In genomic region chr14:24634158-24634557, GRCh38 we compare ENCODE assay signal across 9 cellular contexts. TPM values are rescaled to one million over a fixed set of nuclear protein-coding genes. Genes with fewer than 3 reads are reported as not detected.
DNase-seq lines count a peak whose midpoint lies in the region; ATAC-seq and TF ChIP-seq lines count a peak whose summit lies in the region.
"Had no signal": no experiment of that assay in that cellular context is flagged by ENCODE, and none has a peak within 500 bp of the region (broad histone marks: within the 10 kb centered on the region; RNA-seq: fewer than 3 reads in every experiment).

Gene GZMB, minus strand, starts transcription at chr14:24634190. Its CDS starts 30 bp downstream, at chr14:24634160.

- intact Hi-C loops in tibial artery (cut with DNase I; ENCODE audit: low total_unique reads): no loop called here

- no peak within 1 kb of the TSS for H3K27ac ChIP-seq in tibial artery
- H3K27ac ChIP-seq: adrenal gland had no signal

- H3K36me3 ChIP-seq in tibial artery: no peaks in the 10 kb centered on the region
- H3K36me3 ChIP-seq in H7 (replicated peaks; ENCODE audit: control insufficient read depth, insufficient read depth, low read length): no peaks in the 10 kb centered on the region
- H3K36me3 ChIP-seq: adrenal gland had no signal

- peaks cover 0 to 7% (median 0%) of the 10 kb centered on the region in 4 donors for H3K4me1 ChIP-seq in tibial artery
- H3K4me1 ChIP-seq: adrenal gland had no signal

- peak; percentile 6 for DNase-seq in EL
- DNase-seq in activated CD4-positive, alpha-beta T cell treated with anti-CD3 and anti-CD28 coated beads, Interleukin-2, amount 50 U/mL, for 48 hours: peak; percentile 65 to 76
- peak; percentile 36 for DNase-seq in activated naive CD8-positive, alpha-beta T cell treated with anti-CD3 and anti-CD28 coated beads, Interleukin-2, amount 50 U/mL, for 16 hours (ENCODE audit: low read depth, low spot score)
- DNase-seq in stimulated activated CD4-positive, alpha-beta T cell treated with anti-CD3 and anti-CD28 coated beads, TNF-alpha, amount 100 ng/mL, for 24 hours (ENCODE audit: low read depth in 3 of 3): peak; percentile 11 to 73 (median 22)
- DNase-seq in tibial artery: no peak
- DNase-seq in H7: no peak

- H3K27me3 ChIP-seq in tibial artery (no peaks in the 10 kb centered on the region), H7 (ENCODE audit: control insufficient read depth, insufficient read depth, low read length) (no peaks in the 10 kb centered on the region)
- H3K27me3 ChIP-seq: adrenal gland had no signal

- TF ChIP-seq CTCF in tibial artery (IDR thresholded peaks at IDR 0.05): no peak

- H3K9me3 ChIP-seq in tibial artery: no peaks in the 10 kb centered on the region
- H3K9me3 ChIP-seq: adrenal gland had no signal

- H3K4me3 ChIP-seq in tibial artery (no peak within 1 kb of the TSS), H7 (ENCODE audit: insufficient read depth, low read depth, low read length) (no peak within 1 kb of the TSS)
- H3K4me3 ChIP-seq: adrenal gland had no signal

- ATAC-seq in HG02798 (IDR thresholded peaks at IDR 0.05; ENCODE audit: poor library complexity, unreplicated experiment) (no peak), GM18520 (IDR thresholded peaks at IDR 0.05; ENCODE audit: unreplicated experiment) (no peak)

RNA-seq across cellular contexts. Expression of gene GZMB, which starts in this region (rescaled TPM):
- total RNA-seq in H7 (2014; rRNA removed; shearing (Covaris generic)): not detected in 2 replicates

Comparison
In these comparisons a context has a peak if more than half of its experiments do, and no peak if none do; other contexts are left out.
1. DNase-seq: peak in EL (single experiment), activated CD4-positive, alpha-beta T cell treated with anti-CD3 and anti-CD28 coated beads, Interleukin-2, amount 50 U/mL, for 48 hours (2 of 2), activated naive CD8-positive, alpha-beta T cell treated with anti-CD3 and anti-CD28 coated beads, Interleukin-2, amount 50 U/mL, for 16 hours (single experiment) and stimulated activated CD4-positive, alpha-beta T cell treated with anti-CD3 and anti-CD28 coated beads, TNF-alpha, amount 100 ng/mL, for 24 hours (3 of 3); none in tibial artery (0 of 2) and H7 (single experiment).